Comparison of ENCODE assay signal across 9 cellular contexts in the genomic region with DNA sequence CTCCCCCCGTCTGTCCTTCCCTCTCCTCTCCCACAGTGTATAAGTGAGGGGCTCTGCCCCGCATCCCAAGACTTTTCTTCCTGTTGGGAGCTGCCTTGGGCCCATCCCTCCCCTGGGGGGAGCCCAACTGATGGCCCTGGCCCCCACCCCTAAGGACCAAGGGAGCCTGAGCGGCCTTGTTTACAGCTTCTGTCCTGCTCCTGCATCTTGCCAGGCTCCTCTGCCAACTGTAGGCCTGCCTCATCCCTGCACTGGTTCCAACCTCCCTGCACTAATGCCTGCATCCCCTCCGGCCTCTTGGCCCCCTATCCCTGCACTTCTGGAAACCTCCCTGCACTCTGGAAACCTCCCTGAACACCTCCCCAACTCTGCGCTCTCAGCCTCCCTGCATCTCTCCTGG. TPM values are rescaled to one million over a fixed set of nuclear protein-coding genes. Genes with fewer than 3 reads are reported as not detected.
DNase-seq lines count a peak whose midpoint lies in the region; ATAC-seq, FAIRE-seq and TF ChIP-seq lines count a peak whose summit lies in the region.
"Had no signal": no experiment of that assay in that cellular context is flagged by ENCODE, and none has a peak within 500 bp of the region (broad histone marks: within the 10 kb centered on the region; RNA-seq: fewer than 3 reads in every experiment).

No MANE protein-coding gene starts in this region.

- dilution Hi-C loops in endothelial cell of umbilical vein (cut with MboI; ENCODE audit: extremely low pct_ligation_motif_present, low sequenced_read_pairs): no loop called here

- no TSS peak for BruUV-seq in Caco-2 (replicated peaks; lab: Mats Ljungman, UMichigan)
- BruUV-seq in OCI-LY7 (replicated peaks; lab: Mats Ljungman, UMichigan): no TSS peak
- no TSS peak for BruUV-seq in endothelial cell of umbilical vein (replicated peaks; lab: Mats Ljungman, UMichigan)

- CTCF ChIA-PET in Caco-2 (lab: Charles Lee): no interaction called here
- CTCF ChIA-PET in OCI-LY7 (lab: Charles Lee; ENCODE audit: unreplicated experiment): no interaction called here
- CTCF ChIA-PET in endothelial cell of umbilical vein (lab: Charles Lee): no interaction called here

- no peak overlapping the region for H3K4me3 Mint-ChIP-seq in Caco-2 (ENCODE audit: unreplicated experiment)
- H3K4me3 Mint-ChIP-seq in progenitor cell of endocrine pancreas (ENCODE audit: low read depth): peak overlapping the region; percentile 85

- H3K79me2 ChIP-seq in OCI-LY7 (ENCODE audit: insufficient read depth, low read depth, low read length) (peaks cover 21% of the 10 kb centered on the region; the same call in 1 of the 2 replicates), endothelial cell of umbilical vein (ENCODE audit: control insufficient read depth, insufficient read depth, low read length) (peaks cover 18% of the 10 kb centered on the region)

- no peak for DNase-seq in Caco-2
- DNase-seq in OCI-LY7 (ENCODE audit: low spot score): no peak
- no peak for DNase-seq in endothelial cell of umbilical vein (ENCODE audit: low read depth, low spot score)
- no peak for DNase-seq in progenitor cell of endocrine pancreas (ENCODE audit: low spot score, unreplicated experiment)
- no peak for DNase-seq in NCI-H1048 (lab: John Stamatoyannopoulos, UW)
- no peak for DNase-seq in effector CD8-positive, alpha-beta T cell (lab: John Stamatoyannopoulos, UW)
- no peak for DNase-seq in NCI-H526 (lab: John Stamatoyannopoulos, UW)
- DNase-seq: OCI-M1 had no signal

- no peaks in the 10 kb centered on the region for H3K9me3 Mint-ChIP-seq in Caco-2 (ENCODE audit: unreplicated experiment)
- no peaks in the 10 kb centered on the region for H3K9me3 Mint-ChIP-seq in progenitor cell of endocrine pancreas (ENCODE audit: low read depth)

- no peaks in the 10 kb centered on the region for H3K9me3 ChIP-seq in Caco-2
- no peaks in the 10 kb centered on the region for H3K9me3 ChIP-seq in OCI-LY7 (ENCODE audit: low read length)
- H3K9me3 ChIP-seq in endothelial cell of umbilical vein (replicated peaks; ENCODE audit: control insufficient read depth, insufficient read depth, low read length): no peaks in the 10 kb centered on the region

- POLR2A ChIA-PET in Caco-2 (lab: Charles Lee): no interaction called here
- POLR2A ChIA-PET in OCI-LY7 (lab: Charles Lee): no interaction called here
- POLR2A ChIA-PET in endothelial cell of umbilical vein (lab: Charles Lee): no interaction called here

- H3K27me3 Mint-ChIP-seq in Caco-2 (ENCODE audit: insufficient read depth, unreplicated experiment): no peaks in the 10 kb centered on the region
- peaks cover 14% of the 10 kb centered on the region for H3K27me3 Mint-ChIP-seq in progenitor cell of endocrine pancreas

- intact Hi-C loops in Caco-2 (cut with micrococcal nuclease; ENCODE audit: unreplicated experiment) (loop anchor here (10.0 kb wide), 1 partner anchor 180 kb away; a partner anchor contains a TSS), OCI-LY7 (cut with micrococcal nuclease; ENCODE audit: unreplicated experiment) (no loop called here), endothelial cell of umbilical vein (cut with micrococcal nuclease) (no loop called here)

- H3K4me3 ChIP-seq in Caco-2 (ENCODE audit: low read depth, low read length) (peak overlapping the region; percentile 69; the same call in 1 of the 2 replicates), OCI-LY7 (ENCODE audit: low read depth, low read length, poor library complexity, severe bottlenecking) (peak overlapping the region; percentile 89), endothelial cell of umbilical vein (replicated peaks in 1 of 3; ENCODE audit: insufficient read depth in 1 of 3, low read depth in 1 of 3, low read length in 3 of 3) (no peak overlapping the region)

- TF ChIP-seq CTCF in Caco-2 (IDR thresholded peaks at IDR 0.05; ENCODE audit: insufficient read depth in 1 of 2, low read depth in 1 of 2, low read length in 1 of 2, severe bottlenecking in 1 of 2, unreplicated experiment in 1 of 2) (no peak), OCI-LY7 (conservative IDR thresholded peaks at IDR 0.05; ENCODE audit: low read length) (no peak), endothelial cell of umbilical vein (IDR thresholded peaks at IDR 0.05; ENCODE audit: extremely low read depth in 1 of 2, insufficient read depth in 1 of 2, low read depth in 1 of 2, low read length in 2 of 2) (no peak), progenitor cell of endocrine pancreas (IDR thresholded peaks at IDR 0.05; ENCODE audit: unreplicated experiment) (no peak)

- H3K4me2 ChIP-seq in OCI-LY7 (ENCODE audit: low read length): peak overlapping the region; percentile 88
- H3K4me2 ChIP-seq in endothelial cell of umbilical vein (ENCODE audit: insufficient read depth, low read length): peak overlapping the region; percentile 49

- H3K36me3 Mint-ChIP-seq in Caco-2 (ENCODE audit: insufficient read depth, unreplicated experiment) (peaks cover 68% of the 10 kb centered on the region), progenitor cell of endocrine pancreas (ENCODE audit: insufficient read depth) (peaks cover 15% of the 10 kb centered on the region)

- H3K27me3 ChIP-seq in Caco-2 (replicated peaks; ENCODE audit: control insufficient read depth, insufficient read depth, low read length): no peaks in the 10 kb centered on the region
- no peaks in the 10 kb centered on the region for H3K27me3 ChIP-seq in endothelial cell of umbilical vein (ENCODE audit: control insufficient read depth in 2 of 2, insufficient read depth in 2 of 2, low read length in 2 of 2)

- H2AFZ ChIP-seq in OCI-LY7 (ENCODE audit: low read length) (no peak overlapping the region), endothelial cell of umbilical vein (ENCODE audit: low read depth, low read length) (no peak overlapping the region)

- H4K20me1 ChIP-seq in OCI-LY7 (ENCODE audit: insufficient read depth, low read length): 0 out of 2 replicates have a peak, but pooled peaks cover 8% of the 10 kb centered on the region
- no peaks in the 10 kb centered on the region for H4K20me1 ChIP-seq in endothelial cell of umbilical vein (replicated peaks; ENCODE audit: control insufficient read depth, extremely low read depth, insufficient read depth, low read length)

- ATAC-seq in HG02798 (IDR thresholded peaks at IDR 0.05; ENCODE audit: poor library complexity, unreplicated experiment): no peak

- no peak overlapping the region for H3K27ac Mint-ChIP-seq in Caco-2 (ENCODE audit: unreplicated experiment)
- H3K27ac Mint-ChIP-seq in progenitor cell of endocrine pancreas: no peak overlapping the region

- H3K9ac ChIP-seq in endothelial cell of umbilical vein (replicated peaks; ENCODE audit: extremely low read depth, insufficient read depth, low read length): no peak overlapping the region

- H3K9me2 ChIP-seq in OCI-LY7 (ENCODE audit: insufficient read depth, low read length): no peaks in the 10 kb centered on the region

- H3K36me3 ChIP-seq in Caco-2 (ENCODE audit: control insufficient read depth, insufficient read depth, low read length) (no peaks in the 10 kb centered on the region; the same call in 1 of the 2 replicates), OCI-LY7 (ENCODE audit: insufficient read depth, low read length) (peaks cover 38% of the 10 kb centered on the region), endothelial cell of umbilical vein (ENCODE audit: control insufficient read depth in 2 of 2, extremely low read depth in 1 of 2, insufficient read depth in 2 of 2, low read length in 2 of 2) (peaks cover 0 to 11% of the 10 kb centered on the region in 2 experiments)

- H3K4me1 Mint-ChIP-seq in Caco-2 (ENCODE audit: low read depth, unreplicated experiment) (peaks cover 43% of the 10 kb centered on the region), progenitor cell of endocrine pancreas (ENCODE audit: low read depth) (peaks cover 34% of the 10 kb centered on the region)

- H3K27ac ChIP-seq in OCI-LY7 (ENCODE audit: low read depth, low read length, poor library complexity, severe bottlenecking) (peak overlapping the region; percentile 72), endothelial cell of umbilical vein (ENCODE audit: insufficient read depth, low read depth, low read length) (no peak overlapping the region)

- TF ChIP-seq POLR2A in endothelial cell of umbilical vein (IDR thresholded peaks at IDR 0.05; ENCODE audit: low read depth, low read length): no peak

- FAIRE-seq in endothelial cell of umbilical vein (lab: Jason Lieb, UNC): no peak

- peaks cover 19% of the 10 kb centered on the region for H3K4me1 ChIP-seq in Caco-2
- H3K4me1 ChIP-seq in OCI-LY7 (ENCODE audit: insufficient read depth, low read length, poor library complexity, severe bottlenecking): peaks cover 56% of the 10 kb centered on the region
- H3K4me1 ChIP-seq in endothelial cell of umbilical vein (ENCODE audit: control insufficient read depth, extremely low read depth, insufficient read depth, low read length): peaks cover 37% of the 10 kb centered on the region

- no peaks in the 10 kb centered on the region for H3K9me1 ChIP-seq in endothelial cell of umbilical vein (replicated peaks; ENCODE audit: control insufficient read depth, extremely low read depth, insufficient read depth, low read length)

RNA-seq across cellular contexts. Expression of a gene that starts 1.4 kb away (rescaled TPM):
- total RNA-seq in Caco-2 (2022) (31.4 and 33.0 TPM in 2 replicates), OCI-LY7 (2022) (43.4 and 51.7 TPM in 2 replicates), endothelial cell of umbilical vein (24.2 and 26.3 TPM in 2 replicates), progenitor cell of endocrine pancreas (26.4 and 29.9 TPM in 2 replicates)
- 59.4 and 62.7 TPM in 2 replicates for total RNA-seq in OCI-LY7 (2014; rRNA removed; shearing (Covaris generic))
- 13.0 and 15.9 TPM in 2 replicates for polyA plus RNA-seq in endothelial cell of umbilical vein
- 16.6 and 17.6 TPM in 2 replicates for polyA plus RNA-seq in endothelial cell of umbilical vein (2011; cell fraction: cytosol; rRNA removed)
- polyA plus RNA-seq in endothelial cell of umbilical vein (2011; cell fraction: nucleus; rRNA removed): 18.8 and 20.0 TPM in 2 replicates
- 18.5 and 20.4 TPM in 2 replicates for polyA plus RNA-seq in endothelial cell of umbilical vein (2012)
- polyA minus RNA-seq in endothelial cell of umbilical vein: 3.8 and 4.2 TPM in 2 replicates
- 16.0 TPM for polyA minus RNA-seq in endothelial cell of umbilical vein (2011; cell fraction: cytosol; rRNA and poly(A)+ RNA removed)
- polyA minus RNA-seq in endothelial cell of umbilical vein (2011; cell fraction: nucleus; rRNA and poly(A)+ RNA removed): 4.1 and 5.2 TPM in 2 replicates

RNA-seq across cellular contexts. Expression of a gene that starts 2.6 kb away (rescaled TPM):
- total RNA-seq in Caco-2 (2022) (3.6 and 3.9 TPM in 2 replicates), OCI-LY7 (2022) (3.2 and 3.4 TPM in 2 replicates), endothelial cell of umbilical vein (2.3 and 3.3 TPM in 2 replicates), progenitor cell of endocrine pancreas (1.4 and 2.4 TPM in 2 replicates)
- 0.09 TPM in 1 of 2 replicates, not detected in the other for total RNA-seq in OCI-LY7 (2014; rRNA removed; shearing (Covaris generic))
- polyA plus RNA-seq in endothelial cell of umbilical vein: 3.3 and 3.4 TPM in 2 replicates
- polyA plus RNA-seq in endothelial cell of umbilical vein (2011; cell fraction: cytosol; rRNA removed): 0.41 and 0.66 TPM in 2 replicates
- polyA plus RNA-seq in endothelial cell of umbilical vein (2011; cell fraction: nucleus; rRNA removed): 18.1 and 20.0 TPM in 2 replicates
- polyA plus RNA-seq in endothelial cell of umbilical vein (2012): 1.0 and 1.4 TPM in 2 replicates
- 1.1 and 1.9 TPM in 2 replicates for polyA minus RNA-seq in endothelial cell of umbilical vein
- polyA minus RNA-seq in endothelial cell of umbilical vein (2011; cell fraction: cytosol; rRNA and poly(A)+ RNA removed): not detected
- polyA minus RNA-seq in endothelial cell of umbilical vein (2011; cell fraction: nucleus; rRNA and poly(A)+ RNA removed): 2.9 and 3.8 TPM in 2 replicates

RNA-seq across cellular contexts. Expression of a gene that starts 5.7 kb away (rescaled TPM):
- total RNA-seq in Caco-2 (2022) (62.9 and 72.5 TPM in 2 replicates), OCI-LY7 (2022) (6.8 and 8.1 TPM in 2 replicates), endothelial cell of umbilical vein (116 and 118 TPM in 2 replicates), progenitor cell of endocrine pancreas (6.5 and 9.0 TPM in 2 replicates)
- total RNA-seq in OCI-LY7 (2014; rRNA removed; shearing (Covaris generic)): 4.0 and 6.3 TPM in 2 replicates
- 47.0 and 49.8 TPM in 2 replicates for polyA plus RNA-seq in endothelial cell of umbilical vein
- polyA plus RNA-seq in endothelial cell of umbilical vein (2011; cell fraction: cytosol; rRNA removed): 45.7 and 48.2 TPM in 2 replicates
- 118 and 126 TPM in 2 replicates for polyA plus RNA-seq in endothelial cell of umbilical vein (2011; cell fraction: nucleus; rRNA removed)
- 154 and 197 TPM in 2 replicates for polyA plus RNA-seq in endothelial cell of umbilical vein (2012)
- 123 and 214 TPM in 2 replicates for polyA minus RNA-seq in endothelial cell of umbilical vein
- polyA minus RNA-seq in endothelial cell of umbilical vein (2011; cell fraction: cytosol; rRNA and poly(A)+ RNA removed): 47.5 TPM
- polyA minus RNA-seq in endothelial cell of umbilical vein (2011; cell fraction: nucleus; rRNA and poly(A)+ RNA removed): 42.1 and 68.7 TPM in 2 replicates

RNA-seq across cellular contexts. Expression of a gene that starts 8.3 kb away (rescaled TPM):
- total RNA-seq in Caco-2 (2022) (299 and 317 TPM in 2 replicates), OCI-LY7 (2022) (484 and 531 TPM in 2 replicates), endothelial cell of umbilical vein (311 TPM in 2 replicates), progenitor cell of endocrine pancreas (345 and 347 TPM in 2 replicates)
- total RNA-seq in OCI-LY7 (2014; rRNA removed; shearing (Covaris generic)): 384 and 471 TPM in 2 replicates
- polyA plus RNA-seq in endothelial cell of umbilical vein: 165 and 212 TPM in 2 replicates
- polyA plus RNA-seq in endothelial cell of umbilical vein (2011; cell fraction: cytosol; rRNA removed): 204 and 249 TPM in 2 replicates
- 129 and 147 TPM in 2 replicates for polyA plus RNA-seq in endothelial cell of umbilical vein (2011; cell fraction: nucleus; rRNA removed)
- 303 and 323 TPM in 2 replicates for polyA plus RNA-seq in endothelial cell of umbilical vein (2012)
- 291 and 342 TPM in 2 replicates for polyA minus RNA-seq in endothelial cell of umbilical vein
- 395 TPM for polyA minus RNA-seq in endothelial cell of umbilical vein (2011; cell fraction: cytosol; rRNA and poly(A)+ RNA removed)
- polyA minus RNA-seq in endothelial cell of umbilical vein (2011; cell fraction: nucleus; rRNA and poly(A)+ RNA removed): 51.4 and 56.6 TPM in 2 replicates

RNA-seq across cellular contexts. Expression of a gene that starts 24.0 kb away (rescaled TPM):
- total RNA-seq in Caco-2 (2022) (134 and 152 TPM in 2 replicates), OCI-LY7 (2022) (232 and 253 TPM in 2 replicates), endothelial cell of umbilical vein (82.3 and 90.0 TPM in 2 replicates), progenitor cell of endocrine pancreas (78.4 and 79.8 TPM in 2 replicates)
- total RNA-seq in OCI-LY7 (2014; rRNA removed; shearing (Covaris generic)): 315 and 339 TPM in 2 replicates
- 67.3 and 67.9 TPM in 2 replicates for polyA plus RNA-seq in endothelial cell of umbilical vein
- polyA plus RNA-seq in endothelial cell of umbilical vein (2011; cell fraction: cytosol; rRNA removed): 68.7 and 72.0 TPM in 2 replicates
- polyA plus RNA-seq in endothelial cell of umbilical vein (2011; cell fraction: nucleus; rRNA removed): 198 and 265 TPM in 2 replicates
- polyA plus RNA-seq in endothelial cell of umbilical vein (2012): 27.8 and 49.7 TPM in 2 replicates
- polyA minus RNA-seq in endothelial cell of umbilical vein: 71.8 and 80.2 TPM in 2 replicates
- 95.7 TPM for polyA minus RNA-seq in endothelial cell of umbilical vein (2011; cell fraction: cytosol; rRNA and poly(A)+ RNA removed)
- polyA minus RNA-seq in endothelial cell of umbilical vein (2011; cell fraction: nucleus; rRNA and poly(A)+ RNA removed): 55.3 and 92.1 TPM in 2 replicates

Comparison
In these comparisons a context has a peak if more than half of its experiments do, and no peak if none do; other contexts are left out.
1. H3K4me3 ChIP-seq: peak in Caco-2 (single experiment) and OCI-LY7 (single experiment); none in endothelial cell of umbilical vein (0 of 3).